In genomic region chr2:171254666-171255065, GRCh38 we compare ENCODE assay signal across 24 cellular contexts.
"Had no signal": no experiment of that assay in that cellular context is flagged by ENCODE, and none has a peak within 500 bp of the region (broad histone marks: within the 10 kb centered on the region; RNA-seq: fewer than 3 reads in every experiment).

No MANE protein-coding gene starts in this region.

- H3K27ac ChIP-seq: SJSA1, SK-N-MC had no signal

- DNase-seq: IMR-90, Karpas-422, KG1, MG63, NCI-H1092, NCI-H1105 treated with DMSO at 0.1 percent for 48 hours, NCI-H1417 treated with DMSO at 0.1 percent for 48 hours, NCI-H146, NCI-H1694 treated with DMSO at 0.1 percent for 48 hours, NCI-H1930, NCI-H2081, NCI-H2107, NCI-H226, NCI-H446, NCI-H510A, NCI-H524 treated with DMSO at 0.1 percent for 48 hours, NCI-H69, NCI-H774, Right ventricle myocardium superior, RPMI8226, SIG-M5 had no signal

- H3K27me3 ChIP-seq: MG63, SJSA1 had no signal

- H3K9me3 ChIP-seq: MG63 had no signal

- FAIRE-seq: RCC 7860 had no signal

- H3K4me1 ChIP-seq: SJSA1 had no signal

- H3K4me3 ChIP-seq: MG63, SJSA1, SK-N-MC had no signal

- H3K36me3 ChIP-seq: MG63, SJSA1 had no signal
